In the genomic region with DNA sequence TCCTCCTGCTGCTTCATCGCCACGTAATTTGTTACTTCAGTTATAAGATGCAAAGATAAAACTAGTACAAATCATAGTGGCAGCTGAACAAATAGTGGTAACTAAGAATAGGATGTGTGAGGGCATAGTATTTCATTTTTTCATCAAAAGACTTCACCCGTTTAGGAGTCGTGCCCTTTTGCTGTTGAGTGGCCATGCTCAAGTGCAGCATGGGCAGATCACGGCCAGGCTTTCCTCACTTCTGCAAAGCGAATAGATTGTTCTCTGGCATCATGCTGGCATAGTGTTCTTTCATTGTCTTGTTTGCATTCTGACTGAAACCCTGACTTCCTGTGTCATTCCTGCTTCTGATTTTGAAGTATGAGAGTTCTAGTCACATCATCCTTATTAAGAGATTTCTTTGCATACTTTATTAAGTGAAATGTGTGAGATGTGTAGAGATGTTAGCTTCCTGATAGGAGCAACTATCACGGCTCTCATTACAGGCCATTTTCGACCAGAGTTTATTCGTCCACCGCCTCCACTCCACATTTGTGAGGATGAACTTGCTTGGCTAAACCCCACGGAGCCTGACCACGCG, we compare ENCODE assay signal across 14 cellular contexts. TPM values are rescaled to one million over a fixed set of nuclear protein-coding genes. Genes with fewer than 3 reads are reported as not detected.
DNase-seq lines count a peak whose midpoint lies in the region; ATAC-seq and TF ChIP-seq lines count a peak whose summit lies in the region.
"Had no signal": no experiment of that assay in that cellular context is flagged by ENCODE, and none has a peak within 500 bp of the region (broad histone marks: within the 10 kb centered on the region; RNA-seq: fewer than 3 reads in every experiment).

No MANE protein-coding gene starts in this region.

- CTCF ChIA-PET in activated CD8-positive, alpha-beta memory T cell treated with anti-CD3 and anti-CD28 coated beads, Interleukin-2, amount 10 ng/mL, durations not matched to agents 7 days and 5 days (lab: Charles Lee) = no interaction called here
- CTCF ChIA-PET in T-cell (lab: Charles Lee) = interaction anchor here in 1 of 2 donors (0.5 kb wide), 1 partner anchor 38 kb away, joined by 3 read pairs; no protein-coding TSS in a partner anchor

- no peaks in the 10 kb centered on the region for H3K9me3 ChIP-seq in breast epithelium

- H3K36me3 ChIP-seq in GM23338 (ENCODE audit: insufficient read depth) (peaks cover 42% of the 10 kb centered on the region), breast epithelium (peaks cover 4% of the 10 kb centered on the region)

- H3K27me3 Mint-ChIP-seq in activated CD8-positive, alpha-beta memory T cell treated with anti-CD3 and anti-CD28 coated beads, Interleukin-2, amount 10 ng/mL, durations not matched to agents 7 days and 5 days = no peaks in the 10 kb centered on the region
- no peaks in the 10 kb centered on the region for H3K27me3 Mint-ChIP-seq in T-cell
- H3K27me3 Mint-ChIP-seq in central memory CD8-positive, alpha-beta T cell = no peaks in the 10 kb centered on the region
- H3K27me3 Mint-ChIP-seq in nephron progenitor cell (ENCODE audit: low read depth, poor library complexity) = no peaks in the 10 kb centered on the region
- H3K27me3 Mint-ChIP-seq in GM23338 (ENCODE audit: insufficient read depth, low read depth, poor library complexity) = no peaks in the 10 kb centered on the region

- H3K4me2 ChIP-seq in GM23338 = no peak overlapping the region

- H3K4me3 Mint-ChIP-seq in activated CD8-positive, alpha-beta memory T cell treated with anti-CD3 and anti-CD28 coated beads, Interleukin-2, amount 10 ng/mL, durations not matched to agents 7 days and 5 days = no peak overlapping the region
- H3K4me3 Mint-ChIP-seq in T-cell (no peak overlapping the region), nephron progenitor cell (no peak overlapping the region), GM23338 (no peak overlapping the region)
- H3K4me3 Mint-ChIP-seq in central memory CD8-positive, alpha-beta T cell = no peak overlapping the region

- H3K4me1 ChIP-seq in GM23338 (ENCODE audit: insufficient read depth) (no peaks in the 10 kb centered on the region), breast epithelium (no peaks in the 10 kb centered on the region)

- H2AFZ ChIP-seq in GM23338 = no peak overlapping the region

- DNase-seq in activated CD8-positive, alpha-beta memory T cell treated with anti-CD3 and anti-CD28 coated beads, Interleukin-2, amount 10 ng/mL, durations not matched to agents 7 days and 5 days = no peak
- DNase-seq in activated CD8-positive, alpha-beta memory T cell treated with anti-CD3 and anti-CD28 coated beads, Interleukin-2, amount 50 U/mL, for 48 hours = no peak
- DNase-seq in T-cell (no peak), nephron progenitor cell (no peak), GM23338 (ENCODE audit: low spot score) (no peak), COLO668 (lab: John Stamatoyannopoulos, UW; ENCODE audit: unreplicated experiment) (no peak), breast epithelium (ENCODE audit: low spot score in 2 of 2) (no peak)
- no peak for DNase-seq in central memory CD8-positive, alpha-beta T cell (ENCODE audit: low spot score in 2 of 2)
- DNase-seq: C1 segment of cervical spinal cord; DMS79; midbrain; stimulated activated CD4-positive, alpha-beta T cell treated with anti-CD3 and anti-CD28 coated beads, Interleukin-15, amount 100 ng/mL, for 24 hours; stimulated activated naive CD8-positive, alpha-beta T cell treated with anti-CD3 and anti-CD28 coated beads, Interleukin-15, Interleukin-2, amounts not matched to agents 100 U/mL and 50 U/mL, for 24 hours; trophoblast cell had no signal

- ATAC-seq in activated CD8-positive, alpha-beta memory T cell treated with anti-CD3 and anti-CD28 coated beads, Interleukin-2, amount 10 ng/mL, durations not matched to agents 7 days and 5 days = peak; percentile 30
- ATAC-seq in T-cell (replicated peaks in 1 of 4) (no peak), GM23338 (no peak)
- ATAC-seq in central memory CD8-positive, alpha-beta T cell (replicated peaks; ENCODE audit: extremely low read depth, poor library complexity, severe bottlenecking) = no peak
- ATAC-seq: stimulated activated naive CD8-positive, alpha-beta T cell treated with anti-CD3 and anti-CD28 coated beads, Interleukin-15, Interleukin-2, amounts not matched to agents 100 U/mL and 50 U/mL, for 24 hours had no signal

- H3K79me2 ChIP-seq in GM23338 (replicated peaks; ENCODE audit: insufficient read depth) = peaks cover 9% of the 10 kb centered on the region

- no peaks in the 10 kb centered on the region for H3K9me2 ChIP-seq in GM23338 (ENCODE audit: insufficient read depth)

- H3K36me3 Mint-ChIP-seq in activated CD8-positive, alpha-beta memory T cell treated with anti-CD3 and anti-CD28 coated beads, Interleukin-2, amount 10 ng/mL, durations not matched to agents 7 days and 5 days = peaks cover 59% of the 10 kb centered on the region
- H3K36me3 Mint-ChIP-seq in T-cell (peaks cover 50% of the 10 kb centered on the region), nephron progenitor cell (ENCODE audit: low read depth) (peaks cover 63% of the 10 kb centered on the region), GM23338 (ENCODE audit: low read depth) (peaks cover 63% of the 10 kb centered on the region)
- peaks cover 72% of the 10 kb centered on the region for H3K36me3 Mint-ChIP-seq in central memory CD8-positive, alpha-beta T cell (ENCODE audit: insufficient read depth)

- no peak for TF ChIP-seq POLR2A in breast epithelium (IDR thresholded peaks at IDR 0.05)

- POLR2A ChIA-PET in T-cell (lab: Charles Lee) = no interaction called here

- H3K27ac ChIP-seq in GM23338 (ENCODE audit: low read depth) (no peak overlapping the region), breast epithelium (no peak overlapping the region)

- H3F3A ChIP-seq in GM23338 (replicated peaks; ENCODE audit: low read depth) = 0 out of 2 replicates have a peak, but pooled peaks cover 4% of the 10 kb centered on the region

- no peaks in the 10 kb centered on the region for H3K27me3 ChIP-seq in GM23338 (ENCODE audit: insufficient read depth)
- no peaks in the 10 kb centered on the region for H3K27me3 ChIP-seq in breast epithelium

- intact Hi-C loops in breast epithelium (cut with DNase I; ENCODE audit: low total_unique reads) = no loop called here

- H3K4me1 Mint-ChIP-seq in activated CD8-positive, alpha-beta memory T cell treated with anti-CD3 and anti-CD28 coated beads, Interleukin-2, amount 10 ng/mL, durations not matched to agents 7 days and 5 days = peaks cover 41% of the 10 kb centered on the region
- H3K4me1 Mint-ChIP-seq in T-cell (peaks cover 20 to 44% (median 41%) of the 10 kb centered on the region in 3 donors), nephron progenitor cell (no peaks in the 10 kb centered on the region), GM23338 (peaks cover 13% of the 10 kb centered on the region; the same call in 2 of the 3 replicates)
- peaks cover 38% of the 10 kb centered on the region for H3K4me1 Mint-ChIP-seq in central memory CD8-positive, alpha-beta T cell

- no peaks in the 10 kb centered on the region for H3K9me3 Mint-ChIP-seq in activated CD8-positive, alpha-beta memory T cell treated with anti-CD3 and anti-CD28 coated beads, Interleukin-2, amount 10 ng/mL, durations not matched to agents 7 days and 5 days (ENCODE audit: low read depth)
- no peaks in the 10 kb centered on the region for H3K9me3 Mint-ChIP-seq in T-cell
- H3K9me3 Mint-ChIP-seq in central memory CD8-positive, alpha-beta T cell = no peaks in the 10 kb centered on the region
- no peaks in the 10 kb centered on the region for H3K9me3 Mint-ChIP-seq in nephron progenitor cell
- no peaks in the 10 kb centered on the region for H3K9me3 Mint-ChIP-seq in GM23338

- peak overlapping the region; percentile 66 for H3K27ac Mint-ChIP-seq in activated CD8-positive, alpha-beta memory T cell treated with anti-CD3 and anti-CD28 coated beads, Interleukin-2, amount 10 ng/mL, durations not matched to agents 7 days and 5 days
- H3K27ac Mint-ChIP-seq in T-cell (peak overlapping the region; percentile 62 to 78), nephron progenitor cell (peak overlapping the region; percentile 42), GM23338 (no peak overlapping the region)
- peak overlapping the region; percentile 19 for H3K27ac Mint-ChIP-seq in central memory CD8-positive, alpha-beta T cell (ENCODE audit: low read depth)

- H4K20me1 ChIP-seq in GM23338 (replicated peaks; ENCODE audit: insufficient read depth) = peaks cover 7% of the 10 kb centered on the region

- no peak for TF ChIP-seq CTCF in nephron progenitor cell (IDR thresholded peaks at IDR 0.05)
- no peak for TF ChIP-seq CTCF in GM23338 (conservative IDR thresholded peaks at IDR 0.05; ENCODE audit: low read depth in 2 of 2)
- no peak for TF ChIP-seq CTCF in breast epithelium (IDR thresholded peaks at IDR 0.05)

- H3K4me3 ChIP-seq in GM23338 = no peak overlapping the region
- no peak overlapping the region for H3K4me3 ChIP-seq in breast epithelium

TF ChIP-seq in GM23338, 12 proteins besides CTCF, POLR2A, EP300 and RAD21:
- no peak for TF ChIP-seq JUNB (IDR thresholded peaks at IDR 0.05; ENCODE audit: unreplicated experiment)
- TF ChIP-seq POLR2AphosphoS5 (IDR thresholded peaks at IDR 0.05; ENCODE audit: low read depth) = no peak
- TF ChIP-seq EZH2 (IDR thresholded peaks at IDR 0.05; ENCODE audit: low read depth, unreplicated experiment) = no peak

RNA-seq across cellular contexts. Expression of gene CNOT11, which starts 11.8 kb away (rescaled TPM):
- total RNA-seq in activated CD8-positive, alpha-beta memory T cell treated with anti-CD3 and anti-CD28 coated beads, Interleukin-2, amount 10 ng/mL, durations not matched to agents 7 days and 5 days = 10 to 100 TPM; 57.4 to 71.9 TPM
- total RNA-seq in T-cell (10 to 100 TPM; 45.8 to 52.5 (median 50.7) TPM), breast epithelium (10 to 100 TPM; 19.2 to 33.1 (median 23.9) TPM)
- total RNA-seq in GM23338 (2014; rRNA removed; shearing (Covaris generic)) = 59.1 and 74.2 TPM in 2 replicates
- 27.6 and 34.8 TPM in 2 replicates for polyA plus RNA-seq in GM23338 (2016; fragmentation: Nextera tagmentation; extraction: Ambion mirVana)

RNA-seq across cellular contexts. Expression of gene RNF149, which starts 44.1 kb away (rescaled TPM):
- total RNA-seq in activated CD8-positive, alpha-beta memory T cell treated with anti-CD3 and anti-CD28 coated beads, Interleukin-2, amount 10 ng/mL, durations not matched to agents 7 days and 5 days = 100 to 1,000 TPM in 1 of 2 experiments, 10 to 100 TPM in 1; 72.3 to 100 TPM
- 100 to 1,000 TPM; 114 to 139 (median 123) TPM for total RNA-seq in T-cell
- total RNA-seq in GM23338 (2014; rRNA removed; shearing (Covaris generic)) = 42.4 and 47.6 TPM in 2 replicates
- polyA plus RNA-seq in GM23338 (2016; fragmentation: Nextera tagmentation; extraction: Ambion mirVana) = 37.2 and 38.8 TPM in 2 replicates
- total RNA-seq in breast epithelium = 100 to 1,000 TPM in 1 of 3 donors, 10 to 100 TPM in 2; 65.6 to 101 (median 75.4) TPM
